7 cellular contexts compared by ENCODE assay signal in genomic region chr20:5931411-5931810, GRCh38. TPM values are rescaled to one million over a fixed set of nuclear protein-coding genes. Genes with fewer than 3 reads are reported as not detected.
"Had no signal": no experiment of that assay in that cellular context is flagged by ENCODE, and none has a peak within 500 bp of the region (broad histone marks: within the 10 kb centered on the region; RNA-seq: fewer than 3 reads in every experiment).

No MANE protein-coding gene starts in this region.

- ATAC-seq: GM23338, K562 had no signal

- DNase-seq: H9, HCEC 1CT, IMR-90, KG1 had no signal

RNA-seq across cellular contexts. Expression of gene CHGB, which starts 20.1 kb away (rescaled TPM):
- total RNA-seq: HT-29, K562 had no signal
